ENCODE assay signal across 16 cellular contexts in genomic region chr12:43131304-43131703, GRCh38.
DNase-seq lines count a peak whose midpoint lies in the region; ATAC-seq, FAIRE-seq and TF ChIP-seq lines count a peak whose summit lies in the region.
"Had no signal": no experiment of that assay in that cellular context is flagged by ENCODE, and none has a peak within 500 bp of the region (broad histone marks: within the 10 kb centered on the region; RNA-seq: fewer than 3 reads in every experiment).

No MANE protein-coding gene starts in this region.

- no peak for FAIRE-seq in HTR-8/SVneo (lab: Jason Lieb, UNC)
- FAIRE-seq: D721Med had no signal

- ATAC-seq in GM18505 (IDR thresholded peaks at IDR 0.05; ENCODE audit: unreplicated experiment) (no peak), GM19455 (IDR thresholded peaks at IDR 0.05; ENCODE audit: unreplicated experiment) (no peak)
- ATAC-seq: CD8-positive, alpha-beta T cell had no signal

- DNase-seq in HTR-8/SVneo (ENCODE audit: insufficient read length, low spot score) (peak; percentile 9), astrocyte of the hippocampus (ENCODE audit: low read depth, low spot score) (peak; percentile 50), iPS-NIHi7 (ENCODE audit: extremely low spot score) (peak; percentile 12), renal cortical epithelial cell (ENCODE audit: low read depth) (peak; percentile 54), Kasumi-1 (lab: John Stamatoyannopoulos, UW) (no peak)
- no peak for DNase-seq in activated CD4-positive, alpha-beta T cell treated with anti-CD3 and anti-CD28 coated beads, Interleukin-2, amount 50 U/mL, for 48 hours
- DNase-seq: CD8-positive, alpha-beta T cell; DND-41; GF-D8; NCI-H1436; NCI-H2029 treated with DMSO at 0.1 percent for 48 hours; NCI-H524; SIG-M5 had no signal

- TF ChIP-seq POLR2A in GM18505 (IDR thresholded peaks at IDR 0.05; ENCODE audit: borderline replicate concordance, extremely low read depth, insufficient read depth, insufficient read length): no peak

Comparison
In these comparisons a context has a peak if more than half of its experiments do, and no peak if none do; other contexts are left out.
1. DNase-seq: peak in HTR-8/SVneo (single experiment), astrocyte of the hippocampus (single experiment), iPS-NIHi7 (single experiment) and renal cortical epithelial cell (single experiment); none in activated CD4-positive, alpha-beta T cell treated with anti-CD3 and anti-CD28 coated beads, Interleukin-2, amount 50 U/mL, for 48 hours (0 of 2) and Kasumi-1 (0 of 2).